15 cellular contexts compared by ENCODE assay signal in the genomic region with DNA sequence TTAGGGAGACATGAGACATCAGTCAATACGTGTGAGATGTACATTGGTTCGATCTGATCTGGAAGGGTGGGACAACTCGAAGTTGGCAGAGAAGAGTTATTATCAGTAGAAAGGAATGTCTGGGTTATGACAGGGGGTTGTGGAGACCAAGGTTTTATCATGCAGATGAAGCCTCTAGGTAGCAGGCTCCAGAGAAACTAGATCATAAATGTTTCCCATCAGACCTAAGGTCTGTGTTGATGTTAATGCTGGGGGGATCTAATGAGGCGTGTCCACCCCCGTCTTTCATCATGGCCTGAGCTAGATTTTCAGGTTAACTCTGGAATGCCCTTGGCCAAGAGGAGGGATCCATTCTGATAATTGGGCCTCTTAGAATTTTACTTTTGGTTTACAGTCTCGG.
A peak's percentile ranks its signal among the peaks of the same experiment; 100 is the strongest.
DNase-seq lines count a peak whose midpoint lies in the region; ATAC-seq and TF ChIP-seq lines count a peak whose summit lies in the region.
"Had no signal": no experiment of that assay in that cellular context is flagged by ENCODE, and none has a peak within 500 bp of the region (broad histone marks: within the 10 kb centered on the region; RNA-seq: fewer than 3 reads in every experiment).

No MANE protein-coding gene starts in this region.

- peak; percentile 43 for ATAC-seq in GM19351 (IDR thresholded peaks at IDR 0.05; ENCODE audit: unreplicated experiment)
- ATAC-seq in HG03521 (IDR thresholded peaks at IDR 0.05; ENCODE audit: unreplicated experiment): no peak
- ATAC-seq in HG03354 (IDR thresholded peaks at IDR 0.05; ENCODE audit: poor library complexity, severe bottlenecking, unreplicated experiment): no peak
- ATAC-seq: body of pancreas had no signal

- H3K9me2 ChIP-seq in MM.1S (replicated peaks; ENCODE audit: insufficient read depth, low read length): no peaks in the 10 kb centered on the region

- H3K27ac ChIP-seq in MM.1S (ENCODE audit: low read length) (peak overlapping the region; percentile 43; the same call in 1 of the 2 replicates), WERI-Rb-1 (no peak overlapping the region)
- H3K27ac ChIP-seq: body of pancreas, lower lobe of right lung had no signal

- DNase-seq in MM.1S (no peak), epithelial cell of esophagus (ENCODE audit: low read depth) (peak; percentile 30), osteocyte (ENCODE audit: extremely low spot score, unreplicated experiment) (no peak), WERI-Rb-1 (no peak), NCI-H526 treated with DMSO at 0.1 percent for 48 hours (lab: John Stamatoyannopoulos, UW) (no peak)
- DNase-seq: activated CD4-positive, alpha-beta T cell treated with anti-CD3 and anti-CD28 coated beads for 1 hour; activated naive CD4-positive, alpha-beta T cell treated with anti-CD3 and anti-CD28 coated beads, Interleukin-2, amount 50 U/mL, for 16 hours; body of pancreas; lower lobe of right lung; NCI-H2107; stimulated activated CD4-positive, alpha-beta T cell treated with anti-CD3 and anti-CD28 coated beads, Interleukin-2, amount 100 ng/mL, for 48 hours had no signal

- H3K36me3 ChIP-seq in MM.1S (replicated peaks; ENCODE audit: insufficient read depth, low read length) (no peaks in the 10 kb centered on the region), WERI-Rb-1 (no peaks in the 10 kb centered on the region)
- H3K36me3 ChIP-seq: lower lobe of right lung had no signal

- TF ChIP-seq CTCF in MM.1S (IDR thresholded peaks at IDR 0.05; ENCODE audit: low read length): no peak
- TF ChIP-seq CTCF in epithelial cell of esophagus (IDR thresholded peaks at IDR 0.05; ENCODE audit: insufficient read depth, low read depth, low read length, missing control alignments): no peak
- TF ChIP-seq CTCF in osteocyte (IDR thresholded peaks at IDR 0.05): no peak
- TF ChIP-seq CTCF in WERI-Rb-1 (IDR thresholded peaks at IDR 0.05; ENCODE audit: low read depth, low read length): no peak

- H3K36me3 Mint-ChIP-seq in osteocyte (ENCODE audit: unreplicated experiment): no peaks in the 10 kb centered on the region

- H3K27ac Mint-ChIP-seq in osteocyte (ENCODE audit: unreplicated experiment): peak overlapping the region; percentile 54

- H2AFZ ChIP-seq in MM.1S (ENCODE audit: low read length): peak overlapping the region; percentile 82

- H3K4me3 ChIP-seq in MM.1S (ENCODE audit: low read length) (0 out of 2 replicates have a peak overlapping the region, but pooled peaks have one; percentile 12), epithelial cell of esophagus (ENCODE audit: low read length) (no peak overlapping the region), WERI-Rb-1 (ENCODE audit: low read depth, low read length) (no peak overlapping the region)
- H3K4me3 ChIP-seq: body of pancreas, lower lobe of right lung had no signal

- no peaks in the 10 kb centered on the region for H3K79me2 ChIP-seq in MM.1S (ENCODE audit: low read length)

- H3K27me3 ChIP-seq in MM.1S (replicated peaks; ENCODE audit: insufficient read depth, low read length) (no peaks in the 10 kb centered on the region), WERI-Rb-1 (ENCODE audit: insufficient read depth, low read depth, severe bottlenecking) (no peaks in the 10 kb centered on the region)
- H3K27me3 ChIP-seq: body of pancreas had no signal

- H3K27me3 Mint-ChIP-seq in osteocyte (ENCODE audit: unreplicated experiment): no peaks in the 10 kb centered on the region

- peak overlapping the region; percentile 40 for H3K4me3 Mint-ChIP-seq in osteocyte (ENCODE audit: unreplicated experiment)
- H3K4me3 Mint-ChIP-seq: neural crest cell had no signal

- H3K9me3 ChIP-seq in MM.1S (replicated peaks; ENCODE audit: insufficient read depth, low read length) (no peaks in the 10 kb centered on the region), WERI-Rb-1 (ENCODE audit: severe bottlenecking) (no peaks in the 10 kb centered on the region)
- H3K9me3 ChIP-seq: body of pancreas, lower lobe of right lung had no signal

- peaks cover 39% of the 10 kb centered on the region for H3K4me1 Mint-ChIP-seq in osteocyte (ENCODE audit: unreplicated experiment)

- no peaks in the 10 kb centered on the region for H3F3A ChIP-seq in MM.1S (ENCODE audit: insufficient read depth, low read length)

- H3K9me3 Mint-ChIP-seq in osteocyte (ENCODE audit: unreplicated experiment): peaks cover 9% of the 10 kb centered on the region

- H3K9ac ChIP-seq in MM.1S (ENCODE audit: low read length): peak overlapping the region; percentile 13; the same call in 1 of the 2 replicates

- H3K4me2 ChIP-seq in MM.1S (ENCODE audit: low read depth, low read length): peak overlapping the region; percentile 57; the same call in 1 of the 2 replicates

- H3K4me1 ChIP-seq in MM.1S (ENCODE audit: low read length): 0 out of 2 replicates have a peak, but pooled peaks cover 5% of the 10 kb centered on the region
- H3K4me1 ChIP-seq: body of pancreas, lower lobe of right lung had no signal

- no peaks in the 10 kb centered on the region for H4K20me1 ChIP-seq in MM.1S (ENCODE audit: insufficient read depth, low read length)
